1 cellular context compared by ENCODE assay signal in genomic region chr7:125966278-125967048, GRCh38.
TF ChIP-seq lines count a peak whose summit lies in the region.

No MANE protein-coding gene starts in this region.

TF ChIP-seq in WTC11, 78 proteins besides CTCF, POLR2A, EP300 and RAD21 (continued from another document):
- TF ChIP-seq RORB (CRISPR knock-in tag; IDR thresholded peaks at IDR 0.05), result no peak
- TF ChIP-seq CBFB (CRISPR knock-in tag; IDR thresholded peaks at IDR 0.05; ENCODE audit: low read depth), result no peak
